ENCODE assay signal across 16 cellular contexts in genomic region chr7:69105092-69105491, GRCh38.
DNase-seq lines count a peak whose midpoint lies in the region; ATAC-seq and TF ChIP-seq lines count a peak whose summit lies in the region.
"Had no signal": no experiment of that assay in that cellular context is flagged by ENCODE, and none has a peak within 500 bp of the region (broad histone marks: within the 10 kb centered on the region; RNA-seq: fewer than 3 reads in every experiment).

No MANE protein-coding gene starts in this region.

- ATAC-seq in GM23338 (no peak), esophagus mucosa (peak; percentile 79)
- ATAC-seq: GM12878, Panc1 had no signal

- 0 out of 2 replicates have a peak overlapping the region, but pooled peaks have one; percentile 25 for H3K4me2 ChIP-seq in GM23338

- H4K20me1 ChIP-seq in GM23338 (replicated peaks; ENCODE audit: insufficient read depth), result no peaks in the 10 kb centered on the region

- H3K4me1 ChIP-seq in GM23338 (ENCODE audit: insufficient read depth), result peaks cover 13% of the 10 kb centered on the region
- H3K4me1 ChIP-seq: Caco-2 had no signal

- DNase-seq in GM23338 (ENCODE audit: low spot score), result peak; percentile 32
- peak; percentile 7 for DNase-seq in RWPE1 (ENCODE audit: low spot score)
- no peak for DNase-seq in mesothelial cell of epicardium (ENCODE audit: low spot score in 2 of 2, unreplicated experiment in 2 of 2)
- DNase-seq in activated gamma-delta T cell treated with Interleukin-2 at 50 U/mL for 16 hours, result no peak
- no peak for DNase-seq in brain microvascular endothelial cell
- no peak for DNase-seq in immature natural killer cell
- DNase-seq in stimulated activated CD4-positive, alpha-beta T cell treated with anti-CD3 and anti-CD28 coated beads, Interleukin-2, amount 100 ng/mL, for 24 hours, result no peak
- DNase-seq: Caco-2, NCI-H1092, NCI-H2107, NCI-H446, SHP77 treated with DMSO at 0.1 percent for 48 hours had no signal

- TF ChIP-seq CTCF in GM23338 (conservative IDR thresholded peaks at IDR 0.05; ENCODE audit: low read depth in 2 of 2), result no peak
- TF ChIP-seq CTCF in RWPE1 (conservative IDR thresholded peaks at IDR 0.05; ENCODE audit: low read depth), result no peak
- TF ChIP-seq CTCF in mesothelial cell of epicardium (IDR thresholded peaks at IDR 0.05; ENCODE audit: unreplicated experiment), result no peak
- TF ChIP-seq CTCF in brain microvascular endothelial cell (IDR thresholded peaks at IDR 0.05; ENCODE audit: low read depth, low read length, missing control alignments), result no peak

- H2AFZ ChIP-seq in GM23338, result no peak overlapping the region

- H3K4me3 ChIP-seq in GM23338 (no peak overlapping the region), brain microvascular endothelial cell (ENCODE audit: low read depth, low read length) (no peak overlapping the region)
- H3K4me3 ChIP-seq: GM12878 had no signal

- no peaks in the 10 kb centered on the region for H3K9me2 ChIP-seq in GM23338 (ENCODE audit: insufficient read depth)

- in situ Hi-C loops in brain microvascular endothelial cell (cut with HindIII; ENCODE audit: low pct_ligation_motif_present, low sequenced_read_pairs), result no loop called here

- H3K27ac ChIP-seq in GM23338 (ENCODE audit: low read depth) (no peak overlapping the region), RWPE1 (no peak overlapping the region), brain microvascular endothelial cell (no peak overlapping the region)
- H3K27ac ChIP-seq: C4-2B had no signal

- CTCF ChIA-PET in RWPE1 (lab: Yijun Ruan, JAX), result no interaction called here

- H3K27me3 ChIP-seq in GM23338 (ENCODE audit: insufficient read depth), result no peaks in the 10 kb centered on the region
- no peaks in the 10 kb centered on the region for H3K27me3 ChIP-seq in brain microvascular endothelial cell (replicated peaks)

- H3K4me3 Mint-ChIP-seq in GM23338 (no peak overlapping the region), mesothelial cell of epicardium (no peak overlapping the region), immature natural killer cell (no peak overlapping the region)

- no peaks in the 10 kb centered on the region for H3F3A ChIP-seq in GM23338 (replicated peaks; ENCODE audit: low read depth)

- H3K36me3 ChIP-seq in GM23338 (ENCODE audit: insufficient read depth) (no peaks in the 10 kb centered on the region; the same call in 1 of the 2 replicates), brain microvascular endothelial cell (replicated peaks) (no peaks in the 10 kb centered on the region)

- H3K4me1 Mint-ChIP-seq in GM23338 (no peaks in the 10 kb centered on the region), mesothelial cell of epicardium (peaks cover 25% of the 10 kb centered on the region), immature natural killer cell (no peaks in the 10 kb centered on the region)

- H3K27me3 Mint-ChIP-seq in GM23338 (ENCODE audit: insufficient read depth, low read depth, poor library complexity) (no peaks in the 10 kb centered on the region), mesothelial cell of epicardium (ENCODE audit: low read depth) (no peaks in the 10 kb centered on the region), immature natural killer cell (ENCODE audit: low read depth in 3 of 3) (peaks cover 0 to 3% (median 0%) of the 10 kb centered on the region in 3 donors)

- H3K9me3 Mint-ChIP-seq in GM23338 (peaks cover 98% of the 10 kb centered on the region), mesothelial cell of epicardium (peaks cover 13% of the 10 kb centered on the region), immature natural killer cell (peaks cover 0 to 9% (median 4%) of the 10 kb centered on the region in 6 donors)

- H3K36me3 Mint-ChIP-seq in GM23338 (ENCODE audit: low read depth) (peaks cover 42% of the 10 kb centered on the region), mesothelial cell of epicardium (no peaks in the 10 kb centered on the region), immature natural killer cell (no peaks in the 10 kb centered on the region)

- no peaks in the 10 kb centered on the region for H3K79me2 ChIP-seq in GM23338 (replicated peaks; ENCODE audit: insufficient read depth)

- POLR2A ChIA-PET in RWPE1 (lab: Yijun Ruan, JAX; ENCODE audit: low non-redundant PET), result no interaction called here

- H3K27ac Mint-ChIP-seq in GM23338 (no peak overlapping the region), mesothelial cell of epicardium (peak overlapping the region; percentile 28), immature natural killer cell (no peak overlapping the region)

TF ChIP-seq in GM23338, 12 proteins besides CTCF, POLR2A, EP300 and RAD21 (continues in another document):
- TF ChIP-seq STAT1 (IDR thresholded peaks at IDR 0.05; ENCODE audit: unreplicated experiment) (no peak), CREB1 (CRISPR knock-in tag; IDR thresholded peaks at IDR 0.05; ENCODE audit: low read depth) (no peak), NANOG (IDR thresholded peaks at IDR 0.05; ENCODE audit: borderline replicate concordance) (no peak), ZNF331 (CRISPR knock-in tag; IDR thresholded peaks at IDR 0.05; ENCODE audit: low read depth) (no peak), ZNF114 (CRISPR knock-in tag; IDR thresholded peaks at IDR 0.05) (no peak), REST (IDR thresholded peaks at IDR 0.05; ENCODE audit: unreplicated experiment) (no peak), EZH2 (IDR thresholded peaks at IDR 0.05; ENCODE audit: low read depth, unreplicated experiment) (no peak), JUNB (IDR thresholded peaks at IDR 0.05; ENCODE audit: unreplicated experiment) (no peak), ETS1 (IDR thresholded peaks at IDR 0.05) (no peak), EZH2phosphoT487 (IDR thresholded peaks at IDR 0.05; ENCODE audit: unreplicated experiment) (no peak)

Comparison
In these comparisons a context has a peak if more than half of its experiments do, and no peak if none do; other contexts are left out.
1. DNase-seq: peak in GM23338 (single experiment) and RWPE1 (single experiment); none in mesothelial cell of epicardium (0 of 2), activated gamma-delta T cell treated with Interleukin-2 at 50 U/mL for 16 hours (single experiment), brain microvascular endothelial cell (single experiment), immature natural killer cell (0 of 3) and stimulated activated CD4-positive, alpha-beta T cell treated with anti-CD3 and anti-CD28 coated beads, Interleukin-2, amount 100 ng/mL, for 24 hours (0 of 2).